Comparison of ENCODE assay signal across 16 cellular contexts in genomic region chr13:75101348-75101747, GRCh38.
DNase-seq lines count a peak whose midpoint lies in the region; ATAC-seq and TF ChIP-seq lines count a peak whose summit lies in the region.
"Had no signal": no experiment of that assay in that cellular context is flagged by ENCODE, and none has a peak within 500 bp of the region (broad histone marks: within the 10 kb centered on the region; RNA-seq: fewer than 3 reads in every experiment).

No MANE protein-coding gene starts in this region.

- H4K20me1 ChIP-seq in neural progenitor cell (ENCODE audit: low read depth), result no peaks in the 10 kb centered on the region
- H4K20me1 ChIP-seq: BLaER1 had no signal

- H3K27me3 ChIP-seq in HUES48 (ENCODE audit: control insufficient read depth, insufficient read depth, low read length) (no peaks in the 10 kb centered on the region), neural progenitor cell (no peaks in the 10 kb centered on the region), psoas muscle (ENCODE audit: insufficient read depth in 3 of 3, low read length in 2 of 3) (no peaks in the 10 kb centered on the region)
- H3K27me3 ChIP-seq: BLaER1 had no signal

- no peak overlapping the region for H3K4me3 Mint-ChIP-seq in WTC11
- H3K4me3 Mint-ChIP-seq in neural progenitor cell, result no peak overlapping the region
- H3K4me3 Mint-ChIP-seq: B cell; CD4-positive, CD25-positive, alpha-beta regulatory T cell; CD8-positive, alpha-beta T cell; HFFc6 had no signal

- POLR2A ChIA-PET in WTC11 (lab: Charles Lee), result no interaction called here

- H3K9me3 ChIP-seq in HUES48 (ENCODE audit: control insufficient read depth, insufficient read depth, low read length), result no peaks in the 10 kb centered on the region
- no peaks in the 10 kb centered on the region for H3K9me3 ChIP-seq in neural progenitor cell (ENCODE audit: low read depth)
- no peaks in the 10 kb centered on the region for H3K9me3 ChIP-seq in psoas muscle
- H3K9me3 ChIP-seq: BLaER1, Caco-2, HAP-1 had no signal

- no peaks in the 10 kb centered on the region for H3K36me3 Mint-ChIP-seq in WTC11
- H3K36me3 Mint-ChIP-seq in neural progenitor cell, result peaks cover 2% of the 10 kb centered on the region
- H3K36me3 Mint-ChIP-seq: CD4-positive, CD25-positive, alpha-beta regulatory T cell; CD8-positive, alpha-beta T cell had no signal

- H3K4me1 ChIP-seq in HUES48 (ENCODE audit: control insufficient read depth, insufficient read depth, low read length) (no peaks in the 10 kb centered on the region), neural progenitor cell (peaks cover 14% of the 10 kb centered on the region), psoas muscle (no peaks in the 10 kb centered on the region)
- H3K4me1 ChIP-seq: BLaER1, Caco-2, HAP-1 had no signal

- no peak for ATAC-seq in WTC11
- no peak for ATAC-seq in psoas muscle
- ATAC-seq: CD8-positive, alpha-beta T cell had no signal

- TF ChIP-seq CTCF in WTC11 (IDR thresholded peaks at IDR 0.05), result no peak
- no peak for TF ChIP-seq CTCF in neural progenitor cell (IDR thresholded peaks at IDR 0.05)
- no peak for TF ChIP-seq CTCF in psoas muscle (IDR thresholded peaks at IDR 0.05)

- H3F3A ChIP-seq in neural progenitor cell (ENCODE audit: low read depth), result peaks cover 10% of the 10 kb centered on the region

- no peaks in the 10 kb centered on the region for H3K4me1 Mint-ChIP-seq in WTC11
- H3K4me1 Mint-ChIP-seq in neural progenitor cell, result peaks cover 41% of the 10 kb centered on the region
- H3K4me1 Mint-ChIP-seq: B cell; CD4-positive, CD25-positive, alpha-beta regulatory T cell had no signal

- H3K27ac Mint-ChIP-seq in WTC11, result no peak overlapping the region
- H3K27ac Mint-ChIP-seq in neural progenitor cell, result peak overlapping the region; percentile 76
- H3K27ac Mint-ChIP-seq: B cell; CD8-positive, alpha-beta T cell; HFFc6 had no signal

- no peak overlapping the region for H3K4me3 ChIP-seq in HUES48 (ENCODE audit: low read depth, low read length)
- H3K4me3 ChIP-seq in neural progenitor cell, result no peak overlapping the region
- H3K4me3 ChIP-seq in psoas muscle, result no peak overlapping the region
- H3K4me3 ChIP-seq: BLaER1, HAP-1 had no signal

- H3K27ac ChIP-seq in HUES48 (ENCODE audit: low read depth, low read length), result peak overlapping the region; percentile 54
- H3K27ac ChIP-seq in neural progenitor cell, result no peak overlapping the region
- no peak overlapping the region for H3K27ac ChIP-seq in psoas muscle
- H3K27ac ChIP-seq: BLaER1, C4-2B had no signal

- H3K79me2 ChIP-seq in neural progenitor cell (ENCODE audit: low read depth), result no peaks in the 10 kb centered on the region

- H2AFZ ChIP-seq in neural progenitor cell (replicated peaks), result peak overlapping the region; percentile 27

- H3K4me2 ChIP-seq in neural progenitor cell, result no peak overlapping the region
- H3K4me2 ChIP-seq: BLaER1 had no signal

- intact Hi-C loops in psoas muscle (cut with DNase I), result no loop called here

- WGBS in psoas muscle, 3 donors, result 100% methylated on average over 1 of the region's 1 CpG

- H3K36me3 ChIP-seq in HUES48 (ENCODE audit: control insufficient read depth, insufficient read depth, low read length) (no peaks in the 10 kb centered on the region), neural progenitor cell (no peaks in the 10 kb centered on the region), psoas muscle (ENCODE audit: insufficient read depth in 1 of 2, low read depth in 1 of 2) (no peaks in the 10 kb centered on the region)
- H3K36me3 ChIP-seq: BLaER1, HAP-1 had no signal

- no peaks in the 10 kb centered on the region for H3K9me3 Mint-ChIP-seq in WTC11
- H3K9me3 Mint-ChIP-seq in neural progenitor cell, result peaks cover 17% of the 10 kb centered on the region
- H3K9me3 Mint-ChIP-seq: CD8-positive, alpha-beta T cell; HFFc6 had no signal

- CTCF ChIA-PET in WTC11 (lab: Charles Lee), result no interaction called here

- H3K27me3 Mint-ChIP-seq in WTC11 (ENCODE audit: low read depth) (no peaks in the 10 kb centered on the region), neural progenitor cell (ENCODE audit: insufficient read depth, low read depth) (peaks cover 2% of the 10 kb centered on the region)
- H3K27me3 Mint-ChIP-seq: B cell had no signal

- H3K9ac ChIP-seq in HUES48 (ENCODE audit: low read depth, low read length), result no peak overlapping the region
- H3K9ac ChIP-seq in neural progenitor cell, result no peak overlapping the region
- H3K9ac ChIP-seq: BLaER1 had no signal

- DNase-seq in WTC11 (ENCODE audit: low spot score), result no peak
- no peak for DNase-seq in neural progenitor cell (ENCODE audit: low spot score)
- no peak for DNase-seq in activated CD8-positive, alpha-beta memory T cell treated with anti-CD3 and anti-CD28 coated beads for 24 hours
- DNase-seq in OCI-M1 (lab: John Stamatoyannopoulos, UW), result no peak
- no peak for DNase-seq in psoas muscle
- DNase-seq: Caco-2; CD4-positive, CD25-positive, alpha-beta regulatory T cell; CD8-positive, alpha-beta T cell; DMS153; GOT3; HFFc6 had no signal

TF ChIP-seq in WTC11, 78 proteins besides CTCF, POLR2A, EP300 and RAD21:
- no peak for TF ChIP-seq ZMAT4 (CRISPR knock-in tag; IDR thresholded peaks at IDR 0.05)
- TF ChIP-seq HMGA2 (CRISPR knock-in tag; IDR thresholded peaks at IDR 0.05), result 0 out of 2 replicates have a peak, but pooled peaks have one; percentile 28
